ENCODE assay signal across 13 cellular contexts in the genomic region with DNA sequence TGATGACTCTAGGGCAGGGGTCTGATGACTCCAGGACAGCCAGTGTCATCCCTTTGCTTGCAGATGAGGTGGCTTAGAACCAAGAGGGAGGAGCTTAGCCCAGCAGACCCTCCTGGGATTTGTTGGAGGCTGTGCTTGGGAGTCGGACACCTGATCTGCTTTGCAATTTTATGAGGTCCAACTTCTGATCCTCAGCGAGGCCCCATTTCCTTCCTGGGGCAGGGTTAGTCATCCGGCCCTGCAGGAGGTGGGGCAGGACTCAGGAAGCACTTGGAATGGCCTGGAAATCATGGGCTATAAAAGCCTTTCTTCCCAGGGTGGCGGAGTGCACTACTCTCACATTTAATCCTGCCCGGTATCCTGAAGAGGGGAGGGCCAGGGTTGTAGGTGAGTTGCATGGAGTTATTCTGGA.
DNase-seq lines count a peak whose midpoint lies in the region; ATAC-seq, FAIRE-seq and TF ChIP-seq lines count a peak whose summit lies in the region.
"Had no signal": no experiment of that assay in that cellular context is flagged by ENCODE, and none has a peak within 500 bp of the region (broad histone marks: within the 10 kb centered on the region; RNA-seq: fewer than 3 reads in every experiment).

No MANE protein-coding gene starts in this region.

- no peak for TF ChIP-seq CTCF in HEK293 (tag by site-specific recombination; IDR thresholded peaks at IDR 0.05)
- TF ChIP-seq CTCF in bronchial epithelial cell (IDR thresholded peaks at IDR 0.05; ENCODE audit: insufficient read depth, low read length, severe bottlenecking): no peak

- no peak for FAIRE-seq in bronchial epithelial cell (lab: Jason Lieb, UNC)

- no peaks in the 10 kb centered on the region for H3K27me3 ChIP-seq in bronchial epithelial cell (ENCODE audit: control insufficient read depth, insufficient read depth, low read length)
- H3K27me3 ChIP-seq: esophagus squamous epithelium, sigmoid colon had no signal

- POLR2A ChIA-PET in HEK293 (lab: Yijun Ruan, JAX): no interaction called here

- H3K4me3 ChIP-seq in HEK293 (ENCODE audit: low read depth, low read length) (no peak overlapping the region), bronchial epithelial cell (ENCODE audit: low read depth, low read length) (no peak overlapping the region)
- H3K4me3 ChIP-seq: esophagus squamous epithelium, sigmoid colon had no signal

- no peak for ATAC-seq in HG02852 (IDR thresholded peaks at IDR 0.05; ENCODE audit: unreplicated experiment)

- no peaks in the 10 kb centered on the region for H3K9me3 ChIP-seq in HEK293 (ENCODE audit: control insufficient read depth, insufficient read depth, low read depth, low read length)
- H3K9me3 ChIP-seq: esophagus squamous epithelium, sigmoid colon had no signal

- DNase-seq in NCI-H146 (lab: John Stamatoyannopoulos, UW) (peak; percentile 46), bronchial epithelial cell (ENCODE audit: low read depth) (peak; percentile 26), renal cortical epithelial cell (ENCODE audit: low read depth) (peak; percentile 74), T-helper 1 cell (no peak), amniotic stem cell (lab: John Stamatoyannopoulos, UW) (no peak)
- DNase-seq: activated CD8-positive, alpha-beta memory T cell treated with anti-CD3 and anti-CD28 coated beads for 24 hours; aorta; esophagus squamous epithelium; GDM1; NCI-H1048; sigmoid colon had no signal

- H3K4me1 ChIP-seq in HEK293 (ENCODE audit: control insufficient read depth, insufficient read depth, low read length): peaks cover 26% of the 10 kb centered on the region

- peak overlapping the region; percentile 27; the same call in 1 of the 2 replicates for H3K27ac ChIP-seq in HEK293 (ENCODE audit: extremely low read depth, low read depth, low read length)
- H3K27ac ChIP-seq: esophagus squamous epithelium, sigmoid colon had no signal

- CTCF ChIA-PET in HEK293 (lab: Yijun Ruan, JAX): interaction anchor here (0.8 to 2.2 kb wide), 3 partner anchors 15 to 181 kb away, joined by 3 to 9 read pairs (median 3); no protein-coding TSS in a partner anchor

- H3K36me3 ChIP-seq in HEK293 (ENCODE audit: control insufficient read depth in 2 of 2, insufficient read depth in 1 of 2, low read length in 2 of 2) (no peaks in the 10 kb centered on the region), bronchial epithelial cell (ENCODE audit: control insufficient read depth, insufficient read depth, low read length) (no peaks in the 10 kb centered on the region)
- H3K36me3 ChIP-seq: esophagus squamous epithelium, sigmoid colon had no signal

TF ChIP-seq in HEK293, 187 proteins besides CTCF, POLR2A, EP300 and RAD21 (continues in another document):
- TF ChIP-seq, protein P1, sequence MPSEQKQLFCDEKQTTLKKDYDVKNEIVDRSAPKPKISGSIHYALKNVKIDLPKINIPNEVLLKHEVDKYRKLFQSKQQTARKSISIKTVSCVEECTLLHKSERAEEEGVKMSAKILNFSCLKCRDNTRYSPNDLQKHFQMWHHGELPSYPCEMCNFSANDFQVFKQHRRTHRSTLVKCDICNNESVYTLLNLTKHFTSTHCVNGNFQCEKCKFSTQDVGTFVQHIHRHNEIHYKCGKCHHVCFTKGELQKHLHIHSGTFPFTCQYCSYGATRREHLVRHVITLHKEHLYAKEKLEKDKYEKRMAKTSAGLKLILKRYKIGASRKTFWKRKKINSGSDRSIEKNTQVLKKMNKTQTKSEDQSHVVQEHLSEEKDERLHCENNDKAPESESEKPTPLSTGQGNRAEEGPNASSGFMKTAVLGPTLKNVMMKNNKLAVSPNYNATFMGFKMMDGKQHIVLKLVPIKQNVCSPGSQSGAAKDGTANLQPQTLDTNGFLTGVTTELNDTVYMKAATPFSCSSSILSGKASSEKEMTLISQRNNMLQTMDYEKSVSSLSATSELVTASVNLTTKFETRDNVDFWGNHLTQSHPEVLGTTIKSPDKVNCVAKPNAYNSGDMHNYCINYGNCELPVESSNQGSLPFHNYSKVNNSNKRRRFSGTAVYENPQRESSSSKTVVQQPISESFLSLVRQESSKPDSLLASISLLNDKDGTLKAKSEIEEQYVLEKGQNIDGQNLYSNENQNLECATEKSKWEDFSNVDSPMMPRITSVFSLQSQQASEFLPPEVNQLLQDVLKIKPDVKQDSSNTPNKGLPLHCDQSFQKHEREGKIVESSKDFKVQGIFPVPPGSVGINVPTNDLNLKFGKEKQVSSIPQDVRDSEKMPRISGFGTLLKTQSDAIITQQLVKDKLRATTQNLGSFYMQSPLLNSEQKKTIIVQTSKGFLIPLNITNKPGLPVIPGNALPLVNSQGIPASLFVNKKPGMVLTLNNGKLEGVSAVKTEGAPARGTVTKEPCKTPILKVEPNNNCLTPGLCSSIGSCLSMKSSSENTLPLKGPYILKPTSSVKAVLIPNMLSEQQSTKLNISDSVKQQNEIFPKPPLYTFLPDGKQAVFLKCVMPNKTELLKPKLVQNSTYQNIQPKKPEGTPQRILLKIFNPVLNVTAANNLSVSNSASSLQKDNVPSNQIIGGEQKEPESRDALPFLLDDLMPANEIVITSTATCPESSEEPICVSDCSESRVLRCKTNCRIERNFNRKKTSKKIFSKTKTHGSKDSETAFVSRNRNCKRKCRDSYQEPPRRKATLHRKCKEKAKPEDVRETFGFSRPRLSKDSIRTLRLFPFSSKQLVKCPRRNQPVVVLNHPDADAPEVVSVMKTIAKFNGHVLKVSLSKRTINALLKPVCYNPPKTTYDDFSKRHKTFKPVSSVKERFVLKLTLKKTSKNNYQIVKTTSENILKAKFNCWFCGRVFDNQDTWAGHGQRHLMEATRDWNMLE (tag by site-specific recombination; conservative IDR thresholded peaks at IDR 0.05; ENCODE audit: low read depth): peak; percentile 79
- TF ChIP-seq, protein P2, sequence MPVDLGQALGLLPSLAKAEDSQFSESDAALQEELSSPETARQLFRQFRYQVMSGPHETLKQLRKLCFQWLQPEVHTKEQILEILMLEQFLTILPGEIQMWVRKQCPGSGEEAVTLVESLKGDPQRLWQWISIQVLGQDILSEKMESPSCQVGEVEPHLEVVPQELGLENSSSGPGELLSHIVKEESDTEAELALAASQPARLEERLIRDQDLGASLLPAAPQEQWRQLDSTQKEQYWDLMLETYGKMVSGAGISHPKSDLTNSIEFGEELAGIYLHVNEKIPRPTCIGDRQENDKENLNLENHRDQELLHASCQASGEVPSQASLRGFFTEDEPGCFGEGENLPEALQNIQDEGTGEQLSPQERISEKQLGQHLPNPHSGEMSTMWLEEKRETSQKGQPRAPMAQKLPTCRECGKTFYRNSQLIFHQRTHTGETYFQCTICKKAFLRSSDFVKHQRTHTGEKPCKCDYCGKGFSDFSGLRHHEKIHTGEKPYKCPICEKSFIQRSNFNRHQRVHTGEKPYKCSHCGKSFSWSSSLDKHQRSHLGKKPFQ (tag by site-specific recombination; IDR thresholded peaks at IDR 0.05): no peak
- TF ChIP-seq, protein P3, sequence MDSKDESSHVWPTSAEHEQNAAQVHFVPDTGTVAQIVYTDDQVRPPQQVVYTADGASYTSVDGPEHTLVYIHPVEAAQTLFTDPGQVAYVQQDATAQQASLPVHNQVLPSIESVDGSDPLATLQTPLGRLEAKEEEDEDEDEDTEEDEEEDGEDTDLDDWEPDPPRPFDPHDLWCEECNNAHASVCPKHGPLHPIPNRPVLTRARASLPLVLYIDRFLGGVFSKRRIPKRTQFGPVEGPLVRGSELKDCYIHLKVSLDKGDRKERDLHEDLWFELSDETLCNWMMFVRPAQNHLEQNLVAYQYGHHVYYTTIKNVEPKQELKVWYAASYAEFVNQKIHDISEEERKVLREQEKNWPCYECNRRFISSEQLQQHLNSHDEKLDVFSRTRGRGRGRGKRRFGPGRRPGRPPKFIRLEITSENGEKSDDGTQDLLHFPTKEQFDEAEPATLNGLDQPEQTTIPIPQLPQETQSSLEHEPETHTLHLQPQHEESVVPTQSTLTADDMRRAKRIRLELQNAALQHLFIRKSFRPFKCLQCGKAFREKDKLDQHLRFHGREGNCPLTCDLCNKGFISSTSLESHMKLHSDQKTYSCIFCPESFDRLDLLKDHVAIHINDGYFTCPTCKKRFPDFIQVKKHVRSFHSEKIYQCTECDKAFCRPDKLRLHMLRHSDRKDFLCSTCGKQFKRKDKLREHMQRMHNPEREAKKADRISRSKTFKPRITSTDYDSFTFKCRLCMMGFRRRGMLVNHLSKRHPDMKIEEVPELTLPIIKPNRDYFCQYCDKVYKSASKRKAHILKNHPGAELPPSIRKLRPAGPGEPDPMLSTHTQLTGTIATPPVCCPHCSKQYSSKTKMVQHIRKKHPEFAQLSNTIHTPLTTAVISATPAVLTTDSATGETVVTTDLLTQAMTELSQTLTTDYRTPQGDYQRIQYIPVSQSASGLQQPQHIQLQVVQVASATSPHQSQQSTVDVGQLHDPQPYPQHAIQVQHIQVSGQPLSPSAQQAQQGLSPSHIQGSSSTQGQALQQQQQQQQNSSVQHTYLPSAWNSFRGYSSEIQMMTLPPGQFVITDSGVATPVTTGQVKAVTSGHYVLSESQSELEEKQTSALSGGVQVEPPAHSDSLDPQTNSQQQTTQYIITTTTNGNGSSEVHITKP (tag by site-specific recombination; IDR thresholded peaks at IDR 0.05): peak; percentile 91
- TF ChIP-seq MEIS1 (CRISPR knock-in tag; IDR thresholded peaks at IDR 0.05; ENCODE audit: borderline replicate concordance) (no peak), ZNF133 (tag by site-specific recombination; IDR thresholded peaks at IDR 0.05) (no peak)

Comparison
In these comparisons a context has a peak if more than half of its experiments do, and no peak if none do; other contexts are left out.
1. DNase-seq: peak in NCI-H146 (single experiment), bronchial epithelial cell (single experiment) and renal cortical epithelial cell (single experiment); none in T-helper 1 cell (0 of 5) and amniotic stem cell (single experiment).